In the genomic region with DNA sequence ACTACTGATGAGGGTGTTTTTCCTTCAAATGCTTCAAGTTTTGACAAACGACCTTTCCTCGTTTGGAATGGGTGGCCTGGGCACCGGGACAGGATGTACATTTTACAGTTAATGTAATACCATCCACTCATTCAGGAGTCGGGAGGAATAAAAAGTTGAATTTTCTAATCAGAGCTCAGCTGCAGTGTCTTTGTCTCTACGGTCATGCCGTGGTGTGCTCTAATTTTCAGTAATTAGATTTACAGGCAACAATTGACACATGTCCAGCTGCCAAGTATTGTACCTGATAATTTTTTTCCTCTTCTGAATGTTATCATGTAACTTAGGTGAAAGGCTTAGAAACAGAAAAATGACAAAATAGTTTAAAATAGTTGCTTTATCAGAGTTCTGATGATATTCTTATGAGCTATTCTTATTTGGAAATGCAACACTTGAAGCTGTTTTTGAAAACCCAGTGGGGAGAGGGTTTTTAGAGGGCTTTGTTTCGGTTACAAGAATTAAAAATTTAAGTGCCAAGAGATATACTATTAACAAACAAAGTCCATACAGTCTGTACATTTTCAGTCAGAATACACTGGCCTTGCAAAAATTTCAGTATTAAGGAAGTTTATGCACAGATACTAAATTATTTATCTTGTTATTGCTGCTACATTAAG, we compare ENCODE assay signal across 8 cellular contexts. TPM values are rescaled to one million over a fixed set of nuclear protein-coding genes. Genes with fewer than 3 reads are reported as not detected.
DNase-seq lines count a peak whose midpoint lies in the region; ATAC-seq, FAIRE-seq and TF ChIP-seq lines count a peak whose summit lies in the region.

No MANE protein-coding gene starts in this region.

- CTCF ChIA-PET in A549 (lab: Yijun Ruan, JAX), result no interaction called here
- CTCF ChIA-PET in activated CD8-positive, alpha-beta T cell treated with anti-CD3 and anti-CD28 coated beads for 36 hours (lab: Charles Lee), result interaction anchor here (1.5 to 3.7 kb wide), 4 partner anchors 11 to 196 kb away, joined by 3 to 26 read pairs (median 4); partner anchors contain the start of gene FAF1

- peak overlapping the region; percentile 88 for H3K4me3 Mint-ChIP-seq in activated CD8-positive, alpha-beta T cell treated with anti-CD3 and anti-CD28 coated beads for 36 hours

- H3K4me1 Mint-ChIP-seq in activated CD8-positive, alpha-beta T cell treated with anti-CD3 and anti-CD28 coated beads for 36 hours (ENCODE audit: low read depth), result peaks cover 21% of the 10 kb centered on the region

- intact Hi-C loops in activated CD8-positive, alpha-beta T cell treated with anti-CD3 and anti-CD28 coated beads for 36 hours (cut with micrococcal nuclease), result no loop called here

- TF ChIP-seq RAD21 in A549 (conservative IDR thresholded peaks at IDR 0.05 in 1 of 2, IDR thresholded peaks at IDR 0.05 in 1 of 2), result no peak

- no peak for TF ChIP-seq EP300 in A549 (IDR thresholded peaks at IDR 0.05)

- 2% methylated on average over 7 of the region's 7 CpGs for WGBS in A549 (ENCODE audit: missing lambda C conversion rate)

- H3K27me3 ChIP-seq in HAP-1 (ENCODE audit: low read depth), result no peaks in the 10 kb centered on the region

- DNase-seq in A549 (ENCODE audit: low read depth in 1 of 2, low spot score in 1 of 2), result no peak
- peak in 1 of 2 experiments; percentile 35 for DNase-seq in HAP-1 (ENCODE audit: low spot score in 2 of 2)
- no peak for DNase-seq in activated CD8-positive, alpha-beta T cell treated with anti-CD3 and anti-CD28 coated beads for 36 hours
- DNase-seq in medulla oblongata (ENCODE audit: extremely low spot score), result peak; percentile 32
- DNase-seq in frontal cortex (ENCODE audit: low spot score in 2 of 2), result no peak

- H3K36me3 ChIP-seq in HAP-1 (replicated peaks), result peaks cover 11% of the 10 kb centered on the region

- peaks cover 7% of the 10 kb centered on the region for H3K36me3 Mint-ChIP-seq in activated CD8-positive, alpha-beta T cell treated with anti-CD3 and anti-CD28 coated beads for 36 hours (ENCODE audit: low read depth)

- ATAC-seq in A549 (no peak), GM21737 (IDR thresholded peaks at IDR 0.05; ENCODE audit: unreplicated experiment) (no peak), HG03097 (IDR thresholded peaks at IDR 0.05; ENCODE audit: low FRiP score, unreplicated experiment) (no peak), HG03139 (IDR thresholded peaks at IDR 0.05; ENCODE audit: unreplicated experiment) (no peak)
- no peak for ATAC-seq in activated CD8-positive, alpha-beta T cell treated with anti-CD3 and anti-CD28 coated beads for 36 hours

- H3K4me3 ChIP-seq in A549, result peak overlapping the region; percentile 90
- H3K4me3 ChIP-seq in HAP-1, result peak overlapping the region; percentile 77

- H3K4me1 ChIP-seq in A549, result peaks cover 13% of the 10 kb centered on the region; the same call in 2 of the 3 replicates
- peaks cover 38% of the 10 kb centered on the region for H3K4me1 ChIP-seq in HAP-1

- POLR2A ChIA-PET in A549 (lab: Yijun Ruan, JAX), result no interaction called here
- POLR2A ChIA-PET in activated CD8-positive, alpha-beta T cell treated with anti-CD3 and anti-CD28 coated beads for 36 hours (lab: Charles Lee), result interaction anchor here (0.8 to 4.2 kb wide), 2 partner anchors 8 to 11 kb away, joined by 3 to 46 read pairs; partner anchors contain the start of gene FAF1

- in situ Hi-C loops in HAP-1 (cut with MboI; ENCODE audit: low sequenced_read_pairs), result no loop called here

- no peaks in the 10 kb centered on the region for H3K9me3 ChIP-seq in A549
- no peaks in the 10 kb centered on the region for H3K9me3 ChIP-seq in HAP-1

- peaks cover 3% of the 10 kb centered on the region for H3K27me3 Mint-ChIP-seq in activated CD8-positive, alpha-beta T cell treated with anti-CD3 and anti-CD28 coated beads for 36 hours

- H3K27ac ChIP-seq in A549, result peak overlapping the region; percentile 99

- H3K27ac Mint-ChIP-seq in activated CD8-positive, alpha-beta T cell treated with anti-CD3 and anti-CD28 coated beads for 36 hours, result no peak overlapping the region

- TF ChIP-seq POLR2A in A549 (IDR thresholded peaks at IDR 0.05; ENCODE audit: low read length), result no peak

- TF ChIP-seq CTCF in A549 (IDR thresholded peaks at IDR 0.05), result no peak
- TF ChIP-seq CTCF in activated CD8-positive, alpha-beta T cell treated with anti-CD3 and anti-CD28 coated beads for 36 hours (IDR thresholded peaks at IDR 0.05), result no peak

- peak overlapping the region; percentile 84 for H3K4me2 ChIP-seq in A549

- H3K9me3 Mint-ChIP-seq in activated CD8-positive, alpha-beta T cell treated with anti-CD3 and anti-CD28 coated beads for 36 hours, result no peaks in the 10 kb centered on the region

- FAIRE-seq in A549 (lab: Jason Lieb, UNC) (no peak), frontal cortex (lab: Jason Lieb, UNC) (no peak)

TF ChIP-seq in A549, 52 proteins besides CTCF, POLR2A, EP300 and RAD21:
- TF ChIP-seq KDM1A (IDR thresholded peaks at IDR 0.05; ENCODE audit: low read depth) (no peak), FOXS1 (CRISPR knock-in tag; IDR thresholded peaks at IDR 0.05) (no peak), FOSB (CRISPR knock-in tag; IDR thresholded peaks at IDR 0.05) (no peak), BHLHE40 (IDR thresholded peaks at IDR 0.05; ENCODE audit: low read depth, low read length) (no peak), HEYL (CRISPR knock-in tag; IDR thresholded peaks at IDR 0.05) (no peak), JUN (IDR thresholded peaks at IDR 0.05) (no peak), HMGXB4 (CRISPR knock-in tag; IDR thresholded peaks at IDR 0.05; ENCODE audit: borderline replicate concordance) (no peak), HES2 (IDR thresholded peaks at IDR 0.05) (no peak), ZSCAN20 (CRISPR knock-in tag; IDR thresholded peaks at IDR 0.05) (no peak)

RNA-seq across cellular contexts. Expression of gene CDKN2C, which starts 1.0 kb away (rescaled TPM):
- polyA plus RNA-seq in A549 (2011; rRNA removed), result 9.9 and 13.0 TPM in 2 replicates
- 12.1 and 13.5 TPM in 2 replicates for polyA plus RNA-seq in A549 (2012; cell fraction: cytosol; rRNA removed)
- 8.8 and 10.3 TPM in 2 replicates for polyA plus RNA-seq in A549 (2012; cell fraction: nucleus; rRNA removed)
- polyA plus RNA-seq in A549 (2017; fragmentation: RNase III; extraction: RNeasy Plus Mini Kit Qiagen cat#74134 plus additional on column Dnase treatment), result 14.7 to 17.7 TPM (median 16.8 TPM) in 3 replicates
- polyA minus RNA-seq in A549 (2011; rRNA and poly(A)+ RNA removed), result 7.4 and 8.0 TPM in 2 replicates
- total RNA-seq in activated CD8-positive, alpha-beta T cell treated with anti-CD3 and anti-CD28 coated beads for 36 hours, result 10 to 100 TPM; 18.4 to 20.7 TPM
- total RNA-seq in frontal cortex, result 6.1 TPM

RNA-seq across cellular contexts. Expression of gene FAF1, which starts 11.0 kb away (rescaled TPM):
- polyA plus RNA-seq in A549 (2011; rRNA removed), result 46.2 and 57.5 TPM in 2 replicates
- 4.5 and 5.3 TPM in 2 replicates for polyA plus RNA-seq in A549 (2012; cell fraction: cytosol; rRNA removed)
- polyA plus RNA-seq in A549 (2012; cell fraction: nucleus; rRNA removed), result 1.5 and 5.1 TPM in 2 replicates
- 29.9 to 31.7 TPM (median 31.2 TPM) in 3 replicates for polyA plus RNA-seq in A549 (2017; fragmentation: RNase III; extraction: RNeasy Plus Mini Kit Qiagen cat#74134 plus additional on column Dnase treatment)
- 32.2 and 41.3 TPM in 2 replicates for polyA minus RNA-seq in A549 (2011; rRNA and poly(A)+ RNA removed)
- total RNA-seq in activated CD8-positive, alpha-beta T cell treated with anti-CD3 and anti-CD28 coated beads for 36 hours, result 10 to 100 TPM; 82.2 to 87.0 TPM
- total RNA-seq in frontal cortex, result 47.3 TPM
